10 cellular contexts compared by ENCODE assay signal in genomic region chr19:35510626-35510964, GRCh38. TPM values are rescaled to one million over a fixed set of nuclear protein-coding genes. Genes with fewer than 3 reads are reported as not detected.
DNase-seq lines count a peak whose midpoint lies in the region; ATAC-seq and TF ChIP-seq lines count a peak whose summit lies in the region.
"Had no signal": no experiment of that assay in that cellular context is flagged by ENCODE, and none has a peak within 500 bp of the region (broad histone marks: within the 10 kb centered on the region; RNA-seq: fewer than 3 reads in every experiment).

No MANE protein-coding gene starts in this region.

- H3K9me3 Mint-ChIP-seq in glutamatergic neuron (ENCODE audit: unreplicated experiment), result peaks cover 7% of the 10 kb centered on the region

- H3K4me3 ChIP-seq in GM23248 (peak overlapping the region; percentile 75; the same call in 1 of the 2 replicates), skin epidermis (peak overlapping the region; percentile 3 to 45 (median 16))
- H3K4me3 ChIP-seq: SJSA1 had no signal

- peak overlapping the region; percentile 92; the same call in 1 of the 2 replicates for H2AFZ ChIP-seq in GM23248

- POLR2A ChIA-PET in RWPE1 (lab: Yijun Ruan, JAX; ENCODE audit: low non-redundant PET), result interaction anchor here (0.9 kb wide), 1 partner anchor 52 kb away, joined by 3 read pairs; no protein-coding TSS in a partner anchor

- H3K9me2 ChIP-seq in GM23248 (ENCODE audit: insufficient read depth), result no peaks in the 10 kb centered on the region

- no peaks in the 10 kb centered on the region for H3K36me3 ChIP-seq in GM23248 (ENCODE audit: low read depth)
- H3K36me3 ChIP-seq: SJSA1 had no signal

- H3K4me3 Mint-ChIP-seq in glutamatergic neuron (ENCODE audit: unreplicated experiment), result no peak overlapping the region

- ATAC-seq in HG03159 (IDR thresholded peaks at IDR 0.05; ENCODE audit: unreplicated experiment), result no peak
- ATAC-seq in GM19467 (IDR thresholded peaks at IDR 0.05; ENCODE audit: unreplicated experiment), result no peak
- no peak for ATAC-seq in HG03439 (IDR thresholded peaks at IDR 0.05; ENCODE audit: unreplicated experiment)

- no peaks in the 10 kb centered on the region for H3K27me3 ChIP-seq in GM23248 (replicated peaks; ENCODE audit: insufficient read depth)

- peaks cover 12% of the 10 kb centered on the region for H3K27me3 Mint-ChIP-seq in glutamatergic neuron (ENCODE audit: unreplicated experiment)

- H3K9me3 ChIP-seq in GM23248 (ENCODE audit: low read depth), result no peaks in the 10 kb centered on the region

- H3K27ac ChIP-seq in GM23248, result no peak overlapping the region
- H3K27ac ChIP-seq in RWPE1, result peak overlapping the region; percentile 90
- H3K27ac ChIP-seq in skin epidermis, result peak overlapping the region in 13 of 21 experiments; percentile 40 to 79 (median 63)
- H3K27ac ChIP-seq: SJSA1 had no signal

- H3K79me2 ChIP-seq in GM23248 (ENCODE audit: insufficient read depth), result no peaks in the 10 kb centered on the region

- H3K27ac Mint-ChIP-seq in glutamatergic neuron (ENCODE audit: unreplicated experiment), result no peak overlapping the region

- 8 to 10% methylated on average over 12 to 15 of the region's 15 CpGs for WGBS in GM23248 (ENCODE audit: low coverage in 1 of 2, low lambda C conversion rate in 2 of 2, missing lambda C conversion rate in 2 of 2), 2 experiments

- no peak overlapping the region for H3K9ac ChIP-seq in GM23248

- no peaks in the 10 kb centered on the region for H3F3A ChIP-seq in GM23248 (ENCODE audit: insufficient read depth)

- peaks cover 16% of the 10 kb centered on the region for H3K4me1 ChIP-seq in GM23248 (ENCODE audit: insufficient read depth)

- in situ Hi-C loops in GM23248 (cut with MboI), result no loop called here

- peak; percentile 25 for TF ChIP-seq CTCF in RWPE1 (conservative IDR thresholded peaks at IDR 0.05; ENCODE audit: low read depth)
- TF ChIP-seq CTCF in glutamatergic neuron (IDR thresholded peaks at IDR 0.05; ENCODE audit: partially characterized antibody, unreplicated experiment), result peak; percentile 28

- H3K4me2 ChIP-seq in GM23248 (ENCODE audit: unreplicated experiment), result peak overlapping the region; percentile 96

- DNase-seq in GM23248 (no peak), RWPE1 (ENCODE audit: low spot score) (no peak), glutamatergic neuron (no peak), NCI-H2107 treated with DMSO at 0.1 percent for 48 hours (lab: John Stamatoyannopoulos, UW; ENCODE audit: unreplicated experiment) (no peak)
- DNase-seq: NCI-H2029 treated with DMSO at 0.1 percent for 48 hours had no signal

- no peaks in the 10 kb centered on the region for H3K4me1 Mint-ChIP-seq in glutamatergic neuron (ENCODE audit: low read depth, unreplicated experiment)

- no peaks in the 10 kb centered on the region for H3K36me3 Mint-ChIP-seq in glutamatergic neuron (ENCODE audit: unreplicated experiment)

- no peaks in the 10 kb centered on the region for H4K20me1 ChIP-seq in GM23248 (ENCODE audit: insufficient read depth)

- CTCF ChIA-PET in RWPE1 (lab: Yijun Ruan, JAX), result interaction anchor here (0.5 to 2.2 kb wide), 21 partner anchors 8 to 570 kb away, joined by 3 to 16 read pairs (median 4); partner anchors contain the start of genes PSENEN and U2AF1L4

RNA-seq across cellular contexts. Expression of gene DMKN, which starts 2.9 kb away (rescaled TPM):
- total RNA-seq in GM23248 (2014; rRNA removed; shearing (Covaris generic)), result 20.0 and 25.4 TPM in 2 replicates
- polyA plus RNA-seq in GM23248 (2016; fragmentation: Nextera tagmentation; extraction: Ambion mirVana), result 30.9 and 34.5 TPM in 2 replicates
- total RNA-seq in glutamatergic neuron (ENCODE audit: unreplicated experiment), result 0.88 TPM
- total RNA-seq: SJSA1 had no signal

RNA-seq across cellular contexts. Expression of gene SBSN, which starts 17.5 kb away (rescaled TPM):
- 3.2 and 4.3 TPM in 2 replicates for total RNA-seq in GM23248 (2014; rRNA removed; shearing (Covaris generic))
- polyA plus RNA-seq in GM23248 (2016; fragmentation: Nextera tagmentation; extraction: Ambion mirVana), result 7.9 and 8.8 TPM in 2 replicates
- 0.29 TPM for total RNA-seq in glutamatergic neuron (ENCODE audit: unreplicated experiment)
- total RNA-seq: SJSA1 had no signal

RNA-seq across cellular contexts. Expression of gene KRTDAP, which starts 20.3 kb away (rescaled TPM):
- total RNA-seq in GM23248 (2014; rRNA removed; shearing (Covaris generic)), result not detected in 2 replicates
- polyA plus RNA-seq in GM23248 (2016; fragmentation: Nextera tagmentation; extraction: Ambion mirVana), result not detected in 2 replicates
- not detected for total RNA-seq in glutamatergic neuron (ENCODE audit: unreplicated experiment)
- total RNA-seq: SJSA1 had no signal

RNA-seq across cellular contexts. Expression of gene GAPDHS, which starts 22.7 kb away (rescaled TPM):
- not detected in 2 replicates for total RNA-seq in GM23248 (2014; rRNA removed; shearing (Covaris generic))
- not detected in 2 replicates for polyA plus RNA-seq in GM23248 (2016; fragmentation: Nextera tagmentation; extraction: Ambion mirVana)
- total RNA-seq in glutamatergic neuron (ENCODE audit: unreplicated experiment), result not detected
- total RNA-seq: SJSA1 had no signal

RNA-seq across cellular contexts. Expression of gene TMEM147, which starts 34.8 kb away (rescaled TPM):
- total RNA-seq in GM23248 (2014; rRNA removed; shearing (Covaris generic)), result 108 and 129 TPM in 2 replicates
- 203 and 214 TPM in 2 replicates for polyA plus RNA-seq in GM23248 (2016; fragmentation: Nextera tagmentation; extraction: Ambion mirVana)
- total RNA-seq in glutamatergic neuron (ENCODE audit: unreplicated experiment), result 67.2 TPM

Comparison
In these comparisons a context has a peak if more than half of its experiments do, and no peak if none do; other contexts are left out.
1. RNA of gene DMKN, which starts 2.9 kb away (total RNA-seq): 20.0 to 25.4 TPM in GM23248; 0.88 TPM in glutamatergic neuron (single experiment); every median in the first group is over 10 times any median in the second.